ENCODE assay signal across 26 cellular contexts in the genomic region with DNA sequence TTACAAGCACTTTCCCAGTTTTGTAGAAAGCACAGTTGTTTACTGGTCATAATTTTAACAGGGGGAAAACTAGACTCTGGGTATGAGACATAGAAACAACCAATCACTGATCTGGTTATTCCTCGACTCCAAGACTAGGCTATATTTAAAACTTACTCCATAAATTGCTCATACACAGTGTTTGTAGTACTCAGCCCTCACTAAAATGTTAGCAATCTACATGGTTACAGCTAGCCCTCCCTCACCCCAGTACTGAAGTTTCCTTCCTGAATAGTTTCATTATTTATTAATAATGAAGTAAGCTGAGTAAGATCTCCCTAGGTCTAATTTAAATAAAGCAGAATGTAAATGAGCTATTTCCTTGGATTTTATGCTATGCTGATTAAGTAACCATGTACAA.
DNase-seq lines count a peak whose midpoint lies in the region; ATAC-seq and TF ChIP-seq lines count a peak whose summit lies in the region.
"Had no signal": no experiment of that assay in that cellular context is flagged by ENCODE, and none has a peak within 500 bp of the region (broad histone marks: within the 10 kb centered on the region; RNA-seq: fewer than 3 reads in every experiment).

No MANE protein-coding gene starts in this region.

- peak overlapping the region; percentile 78 to 87 for H3K27ac ChIP-seq in right atrium auricular region
- no peak overlapping the region for H3K27ac ChIP-seq in mesendoderm (ENCODE audit: low read depth, low read length)
- H3K27ac ChIP-seq: KMS-11, neutrophil, prostate gland, VCaP had no signal

- no peak overlapping the region for H2BK120ac ChIP-seq in mesendoderm (ENCODE audit: low read depth, low read length)

- H2AK5ac ChIP-seq in mesendoderm (ENCODE audit: low read length): no peak overlapping the region

- intact Hi-C loops in left ventricle myocardium superior (cut with micrococcal nuclease): no loop called here
- intact Hi-C loops in mucosa of descending colon (cut with DNase I, micrococcal nuclease): no loop called here

- WGBS in mesendoderm (ENCODE audit: extremely low coverage, insufficient coverage, low lambda C conversion rate): no CpG with 5 or more reads among the region's 1 CpG

- H3K36me3 Mint-ChIP-seq in activated T-cell treated with anti-CD3 and anti-CD28 coated beads, Interleukin-2, amount 50 U/mL, for 72 hours (ENCODE audit: insufficient read depth in 2 of 2): no peaks in the 10 kb centered on the region
- H3K36me3 Mint-ChIP-seq: memory B cell had no signal

- H3K36me3 ChIP-seq in right atrium auricular region (no peaks in the 10 kb centered on the region), mesendoderm (ENCODE audit: control insufficient read depth, insufficient read depth, low read length) (no peaks in the 10 kb centered on the region), mucosa of descending colon (ENCODE audit: low read depth) (no peaks in the 10 kb centered on the region)
- H3K36me3 ChIP-seq: HAP-1, neutrophil, prostate gland had no signal

- H4K8ac ChIP-seq in mesendoderm (ENCODE audit: low read depth, low read length): peak overlapping the region; percentile 13

- peak overlapping the region; percentile 24 for H3K4ac ChIP-seq in mesendoderm (ENCODE audit: low read depth, low read length)

- H3K9me3 Mint-ChIP-seq in activated T-cell treated with anti-CD3 and anti-CD28 coated beads, Interleukin-2, amount 50 U/mL, for 72 hours: no peaks in the 10 kb centered on the region
- H3K9me3 Mint-ChIP-seq: activated CD4-positive, alpha-beta T cell treated with anti-CD3 and anti-CD28 coated beads, Interleukin-2, amount 10 ng/mL, durations not matched to agents 7 days and 5 days; activated naive CD8-positive, alpha-beta T cell treated with anti-CD3 and anti-CD28 coated beads, Interleukin-2, amount 50 U/mL, for 24 hours; activated T-cell treated with anti-CD3 and anti-CD28 coated beads, Interleukin-2, amount 50 U/mL, for 4 hours; memory B cell had no signal

- H3K4me1 ChIP-seq in right atrium auricular region (peaks cover 0 to 38% of the 10 kb centered on the region in 2 donors), mesendoderm (ENCODE audit: control insufficient read depth, low read depth, low read length) (no peaks in the 10 kb centered on the region), mucosa of descending colon (ENCODE audit: low read depth) (no peaks in the 10 kb centered on the region)
- H3K4me1 ChIP-seq: prostate gland had no signal

- no peak overlapping the region for H3K56ac ChIP-seq in mesendoderm (ENCODE audit: low read length)

- no peak overlapping the region for H3K27ac Mint-ChIP-seq in activated T-cell treated with anti-CD3 and anti-CD28 coated beads, Interleukin-2, amount 50 U/mL, for 72 hours
- H3K27ac Mint-ChIP-seq: activated CD4-positive, alpha-beta T cell treated with anti-CD3 and anti-CD28 coated beads, Interleukin-2, amount 10 ng/mL, durations not matched to agents 7 days and 5 days; activated naive CD8-positive, alpha-beta T cell treated with anti-CD3 and anti-CD28 coated beads, Interleukin-2, amount 50 U/mL, for 24 hours; memory B cell had no signal

- peak overlapping the region; percentile 74 for H2BK15ac ChIP-seq in mesendoderm (replicated peaks; ENCODE audit: low read depth)

- H2BK5ac ChIP-seq in mesendoderm (ENCODE audit: low read length): no peak overlapping the region

- H3K27me3 Mint-ChIP-seq in activated T-cell treated with anti-CD3 and anti-CD28 coated beads, Interleukin-2, amount 50 U/mL, for 72 hours (ENCODE audit: low read depth): peaks cover 44% of the 10 kb centered on the region

- DNase-seq in right atrium auricular region (ENCODE audit: low spot score) (no peak), left ventricle myocardium superior (no peak), dermis blood vessel endothelial cell (peak; percentile 75), mesendoderm (no peak), cerebellar cortex (ENCODE audit: low spot score) (no peak), mucosa of descending colon (no peak)
- DNase-seq in activated T-cell treated with anti-CD3 and anti-CD28 coated beads, Interleukin-2, amount 50 U/mL, for 72 hours: no peak
- DNase-seq: activated CD4-positive, alpha-beta T cell treated with anti-CD3 and anti-CD28 coated beads, Interleukin-2, amount 10 ng/mL, durations not matched to agents 7 days and 5 days; activated naive CD8-positive, alpha-beta T cell treated with anti-CD3 and anti-CD28 coated beads, Interleukin-2, amount 50 U/mL, for 24 hours; activated T-cell treated with anti-CD3 and anti-CD28 coated beads, Interleukin-2, amount 50 U/mL, for 4 hours; cerebellar nuclear complex; DMS53; GDM1; glutamatergic neuron; MV-4-11; NCI-H1436 treated with DMSO at 0.1 percent for 48 hours; NCI-H2107; RPMI8226; stimulated activated naive CD4-positive, alpha-beta T cell treated with Interleukin-2 at 50 U/mL for 16 hours had no signal

- no peak overlapping the region for H4K5ac ChIP-seq in mesendoderm (ENCODE audit: low read length)

- H3K27me3 ChIP-seq in right atrium auricular region (no peaks in the 10 kb centered on the region), mesendoderm (ENCODE audit: insufficient read depth, low read length, poor library complexity) (no peaks in the 10 kb centered on the region)

- no peak overlapping the region for H3K9ac ChIP-seq in mesendoderm (ENCODE audit: low read length)
- H3K9ac ChIP-seq: KMS-11 had no signal

- H3K79me1 ChIP-seq in mesendoderm (ENCODE audit: low read length): no peaks in the 10 kb centered on the region

- H3K23ac ChIP-seq in mesendoderm (ENCODE audit: low read length): no peak overlapping the region

- H3K79me2 ChIP-seq in mesendoderm (ENCODE audit: control insufficient read depth, insufficient read depth, low read length): no peaks in the 10 kb centered on the region

- H3K18ac ChIP-seq in mesendoderm (ENCODE audit: low read length): peak overlapping the region; percentile 90

- H3K4me3 ChIP-seq in right atrium auricular region (no peak overlapping the region), mesendoderm (ENCODE audit: low read length) (no peak overlapping the region), mucosa of descending colon (no peak overlapping the region)
- H3K4me3 ChIP-seq: HAP-1, prostate gland had no signal

- no peak for ATAC-seq in left ventricle myocardium superior
- no peak for ATAC-seq in activated T-cell treated with anti-CD3 and anti-CD28 coated beads, Interleukin-2, amount 50 U/mL, for 72 hours (replicated peaks in 1 of 2)
- no peak for ATAC-seq in HG03175 (IDR thresholded peaks at IDR 0.05; ENCODE audit: unreplicated experiment)
- ATAC-seq in mucosa of descending colon: no peak
- ATAC-seq: activated naive CD8-positive, alpha-beta T cell treated with anti-CD3 and anti-CD28 coated beads, Interleukin-2, amount 50 U/mL, for 24 hours; activated T-cell treated with anti-CD3 and anti-CD28 coated beads, Interleukin-2, amount 50 U/mL, for 4 hours had no signal

- no peak overlapping the region for H3K4me2 ChIP-seq in mesendoderm (ENCODE audit: low read length)
- H3K4me2 ChIP-seq: KMS-11 had no signal

- H3K4me3 Mint-ChIP-seq in activated T-cell treated with anti-CD3 and anti-CD28 coated beads, Interleukin-2, amount 50 U/mL, for 72 hours: no peak overlapping the region
- H3K4me3 Mint-ChIP-seq: activated CD4-positive, alpha-beta T cell treated with anti-CD3 and anti-CD28 coated beads, Interleukin-2, amount 10 ng/mL, durations not matched to agents 7 days and 5 days; activated naive CD8-positive, alpha-beta T cell treated with anti-CD3 and anti-CD28 coated beads, Interleukin-2, amount 50 U/mL, for 24 hours; activated T-cell treated with anti-CD3 and anti-CD28 coated beads, Interleukin-2, amount 50 U/mL, for 4 hours; memory B cell had no signal

- no peak for TF ChIP-seq CTCF in right atrium auricular region (IDR thresholded peaks at IDR 0.05)
- TF ChIP-seq CTCF in mucosa of descending colon (IDR thresholded peaks at IDR 0.05): no peak

- H3K4me1 Mint-ChIP-seq in activated T-cell treated with anti-CD3 and anti-CD28 coated beads, Interleukin-2, amount 50 U/mL, for 72 hours (ENCODE audit: low read depth): no peaks in the 10 kb centered on the region
- H3K4me1 Mint-ChIP-seq: activated CD4-positive, alpha-beta T cell treated with anti-CD3 and anti-CD28 coated beads, Interleukin-2, amount 10 ng/mL, durations not matched to agents 7 days and 5 days; activated naive CD8-positive, alpha-beta T cell treated with anti-CD3 and anti-CD28 coated beads, Interleukin-2, amount 50 U/mL, for 24 hours; memory B cell had no signal

- H3K9me3 ChIP-seq in right atrium auricular region (peaks cover 0 to 4% of the 10 kb centered on the region in 2 donors), mucosa of descending colon (no peaks in the 10 kb centered on the region)
- H3K9me3 ChIP-seq: HAP-1, neutrophil, prostate gland had no signal
